In genomic region chrX:113353134-113353533, GRCh38 we compare ENCODE assay signal across 29 cellular contexts.
"Had no signal": no experiment of that assay in that cellular context is flagged by ENCODE, and none has a peak within 500 bp of the region (broad histone marks: within the 10 kb centered on the region; RNA-seq: fewer than 3 reads in every experiment).

No MANE protein-coding gene starts in this region.

- H3K27ac Mint-ChIP-seq: naive thymus-derived CD4-positive, alpha-beta T cell; natural killer cell; nephron; neural progenitor cell; stimulated activated memory B cell treated with anti-CD40 and anti-IgM and Interleukin-4, amounts not matched to agents 10 μg/mL and 1 μg/mL and 100 μg/mL, for 72 hours; stimulated activated naive CD8-positive, alpha-beta T cell treated with anti-CD3 and anti-CD28 coated beads, Interleukin-15, amount 100 ng/mL, for 72 hours; type B pancreatic cell had no signal

- H3K4me1 Mint-ChIP-seq: naive thymus-derived CD4-positive, alpha-beta T cell; natural killer cell; nephron; neural progenitor cell; stimulated activated memory B cell treated with anti-CD40 and anti-IgM and Interleukin-4, amounts not matched to agents 10 μg/mL and 1 μg/mL and 100 μg/mL, for 72 hours; stimulated activated naive CD8-positive, alpha-beta T cell treated with anti-CD3 and anti-CD28 coated beads, Interleukin-15, amount 100 ng/mL, for 72 hours had no signal

- DNase-seq: naive thymus-derived CD4-positive, alpha-beta T cell; natural killer cell; occipital lobe; ovary; psoas muscle; right lobe of liver; sigmoid colon; small intestine; stimulated activated CD4-positive, alpha-beta T cell treated with anti-CD3 and anti-CD28 coated beads, Interleukin-12 subunit alpha, Interleukin-12 subunit beta, amount 100 ng/mL, for 4 hours; stimulated activated CD4-positive, alpha-beta T cell treated with anti-CD3 and anti-CD28 coated beads, Interleukin-1b, Interleukin-23, amount 100 ng/mL, for 48 hours; stimulated activated CD4-positive, alpha-beta T cell treated with anti-CD3 and anti-CD28 coated beads, Interleukin-4, amount 100 ng/mL, for 1 hour; stimulated activated CD4-positive, alpha-beta T cell treated with anti-CD3 and anti-CD28 coated beads, Interleukin-4, amount 100 ng/mL, for 4 hours; stimulated activated CD8-positive, alpha-beta memory T cell treated with anti-CD3 and anti-CD28 coated beads, Interleukin-4, amount 100 ng/mL, for 48 hours; stimulated activated naive CD4-positive, alpha-beta T cell; stimulated activated naive CD8-positive, alpha-beta T cell treated with anti-CD3 and anti-CD28 coated beads, Interleukin-15, amount 100 ng/mL, for 72 hours; stimulated activated naive CD8-positive, alpha-beta T cell treated with anti-CD3 and anti-CD28 coated beads, Interleukin-15, Interleukin-2, amounts not matched to agents 100 U/mL and 50 U/mL, for 24 hours; substantia nigra; testis; tibial artery; transverse colon; upper lobe of right lung; uterus had no signal

- H3K4me1 ChIP-seq: neural progenitor cell, parathyroid adenoma, psoas muscle, right lobe of liver, sigmoid colon, suprapubic skin, testis, tibial artery, transverse colon, upper lobe of right lung, uterus had no signal

- H3K27ac ChIP-seq: neural progenitor cell, ovary, parathyroid adenoma, psoas muscle, right lobe of liver, sigmoid colon, suprapubic skin, testis, tibial artery, transverse colon, upper lobe of right lung, uterus had no signal

- H3K4me3 Mint-ChIP-seq: naive thymus-derived CD4-positive, alpha-beta T cell; natural killer cell; nephron; neural progenitor cell; stimulated activated memory B cell treated with anti-CD40 and anti-IgM and Interleukin-4, amounts not matched to agents 10 μg/mL and 1 μg/mL and 100 μg/mL, for 72 hours; stimulated activated naive CD8-positive, alpha-beta T cell treated with anti-CD3 and anti-CD28 coated beads, Interleukin-15, amount 100 ng/mL, for 72 hours; type B pancreatic cell had no signal

- ATAC-seq: naive thymus-derived CD4-positive, alpha-beta T cell; natural killer cell; psoas muscle; right cardiac atrium; right lobe of liver; stimulated activated memory B cell treated with anti-CD40 and anti-IgM and Interleukin-4, amounts not matched to agents 10 μg/mL and 1 μg/mL and 100 μg/mL, for 72 hours; stimulated activated naive CD8-positive, alpha-beta T cell treated with anti-CD3 and anti-CD28 coated beads, Interleukin-15, amount 100 ng/mL, for 72 hours; stimulated activated naive CD8-positive, alpha-beta T cell treated with anti-CD3 and anti-CD28 coated beads, Interleukin-15, Interleukin-2, amounts not matched to agents 100 U/mL and 50 U/mL, for 24 hours; upper lobe of right lung had no signal

- H3K4me3 ChIP-seq: neural progenitor cell, ovary, psoas muscle, right lobe of liver, sigmoid colon, suprapubic skin, testis, tibial artery, transverse colon, upper lobe of right lung, uterus had no signal

- H3K27me3 Mint-ChIP-seq: naive thymus-derived CD4-positive, alpha-beta T cell; stimulated activated memory B cell treated with anti-CD40 and anti-IgM and Interleukin-4, amounts not matched to agents 10 μg/mL and 1 μg/mL and 100 μg/mL, for 72 hours; stimulated activated naive CD8-positive, alpha-beta T cell treated with anti-CD3 and anti-CD28 coated beads, Interleukin-15, amount 100 ng/mL, for 72 hours; type B pancreatic cell had no signal

- H3K9me3 ChIP-seq: ovary, psoas muscle, right lobe of liver, sigmoid colon, suprapubic skin, testis, tibial artery, transverse colon, upper lobe of right lung, uterus had no signal

- FAIRE-seq: small intestine had no signal

- H3K9me3 Mint-ChIP-seq: nephron; neural progenitor cell; stimulated activated memory B cell treated with anti-CD40 and anti-IgM and Interleukin-4, amounts not matched to agents 10 μg/mL and 1 μg/mL and 100 μg/mL, for 72 hours; stimulated activated naive CD8-positive, alpha-beta T cell treated with anti-CD3 and anti-CD28 coated beads, Interleukin-15, amount 100 ng/mL, for 72 hours; type B pancreatic cell had no signal

- H3K36me3 Mint-ChIP-seq: naive thymus-derived CD4-positive, alpha-beta T cell; natural killer cell; neural progenitor cell; stimulated activated memory B cell treated with anti-CD40 and anti-IgM and Interleukin-4, amounts not matched to agents 10 μg/mL and 1 μg/mL and 100 μg/mL, for 72 hours; type B pancreatic cell had no signal

- H3K9ac ChIP-seq: neural progenitor cell, parathyroid adenoma had no signal

- H3K36me3 ChIP-seq: neural progenitor cell, ovary, right lobe of liver, sigmoid colon, suprapubic skin, tibial artery, transverse colon, upper lobe of right lung, uterus had no signal
